ENCODE assay signal across 9 cellular contexts in the genomic region with DNA sequence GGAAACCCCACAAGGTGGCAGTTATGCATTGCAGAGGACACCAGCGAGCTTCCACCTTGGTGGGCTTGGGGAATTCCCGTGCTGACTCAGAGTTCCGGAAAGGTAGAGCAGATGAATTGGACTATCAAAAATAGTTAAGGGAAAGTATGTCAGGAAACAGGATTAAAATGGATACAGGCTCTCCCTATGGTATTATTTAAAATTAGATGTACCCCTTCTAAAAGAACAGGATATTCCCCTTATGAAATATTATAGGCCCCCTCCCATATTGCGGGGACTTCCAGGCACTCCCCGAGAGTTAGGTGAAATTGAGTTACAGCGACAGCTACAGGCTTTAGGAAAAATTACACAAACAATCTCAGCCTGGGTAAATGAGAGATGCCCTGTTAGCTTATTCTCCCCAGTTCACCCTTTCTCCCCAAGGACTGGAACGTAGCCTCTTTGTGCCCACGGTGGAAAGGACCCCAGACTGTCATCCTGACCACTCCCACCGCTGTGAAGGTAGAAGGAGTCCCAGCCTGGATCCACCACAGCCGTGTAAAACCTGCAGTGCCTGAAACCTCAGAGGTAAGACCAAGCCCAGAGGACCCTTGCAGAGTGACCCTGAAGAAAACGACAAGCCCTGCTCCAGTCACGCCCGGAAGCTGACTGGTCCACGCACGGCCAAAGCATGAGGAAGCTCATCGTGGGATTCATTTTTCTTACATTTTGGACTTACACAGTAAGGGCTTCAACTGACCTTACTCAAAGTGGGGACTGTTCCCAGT. TPM values are rescaled to one million over a fixed set of nuclear protein-coding genes. Genes with fewer than 3 reads are reported as not detected.
DNase-seq lines count a peak whose midpoint lies in the region; ATAC-seq, FAIRE-seq and TF ChIP-seq lines count a peak whose summit lies in the region.
"Not testable (repeated sequence)": the region's sequence is repeated elsewhere in the genome, so short reads cannot be mapped to it uniquely, and the experiment has no call there.
"Had no signal": no experiment of that assay in that cellular context is flagged by ENCODE, and none has a peak within 500 bp of the region (broad histone marks: within the 10 kb centered on the region; RNA-seq: fewer than 3 reads in every experiment).

No MANE protein-coding gene starts in this region.

- POLR2A ChIA-PET in CD8-positive, alpha-beta T cell (lab: Charles Lee) = not testable (repeated sequence)
- POLR2A ChIA-PET in H1 (lab: Charles Lee; ENCODE audit: partially characterized antibody) = interaction anchor here (0.9 to 20.1 kb wide), 4 partner anchors 9 to 59 kb away, joined by 4 to 235 read pairs (median 47); a partner anchor contains a TSS

- H4K20me1 ChIP-seq in H1 (replicated peaks in 1 of 2; ENCODE audit: control insufficient read depth in 1 of 2, insufficient read depth in 2 of 2, low read length in 2 of 2) = not testable (repeated sequence)

- H3K4me2 ChIP-seq in H1 (ENCODE audit: insufficient read depth in 1 of 2, low read depth in 2 of 2, low read length in 2 of 2); parathyroid adenoma (ENCODE audit: low read length): not testable (repeated sequence)

- TF ChIP-seq EP300 in H1 (IDR thresholded peaks at IDR 0.05; ENCODE audit: borderline replicate concordance in 1 of 2, low read depth in 2 of 2, low read length in 2 of 2) = not testable (repeated sequence)

- peak overlapping the region; percentile 75; the same call in 1 of the 2 replicates for H2BK12ac ChIP-seq in H1 (ENCODE audit: low read depth, low read length)

- H3K9me3 Mint-ChIP-seq in CD8-positive, alpha-beta T cell = not testable (repeated sequence)

- TF ChIP-seq RAD21 in H1 (IDR thresholded peaks at IDR 0.05 in 1 of 2, conservative IDR thresholded peaks at IDR 0.05 in 1 of 2; ENCODE audit: low read depth in 2 of 2, low read length in 2 of 2) = peak; percentile 20 to 32; a peak in 2 of 4 replicates

- H3K27ac Mint-ChIP-seq in CD8-positive, alpha-beta T cell = peak overlapping the region; percentile 58

- H2BK20ac ChIP-seq in H1 (ENCODE audit: low read length) = not testable (repeated sequence)

- 57% methylated on average over 16 of the region's 16 CpGs; no CpG with 5 or more reads in 1 of the 2 experiments for WGBS in H1 (ENCODE audit: extremely low coverage in 1 of 2, insufficient coverage in 1 of 2, insufficient read length in 1 of 2, insufficient replicate concordance in 2 of 2, low coverage in 1 of 2, low lambda C conversion rate in 2 of 2, missing lambda C conversion rate in 1 of 2), 2 experiments
- 28 to 42% methylated on average over 16 of the region's 16 CpGs for WGBS in testis, 2 donors

- not testable (repeated sequence) for H3K56ac ChIP-seq in H1 (replicated peaks; ENCODE audit: insufficient read length, low read depth, low read length)

- not testable (repeated sequence) for H3K23ac ChIP-seq in H1 (ENCODE audit: insufficient read length)

- not testable (repeated sequence) for H3K23me2 ChIP-seq in H1 (ENCODE audit: low read depth, low read length)

- DNase-seq in CD8-positive, alpha-beta T cell = peak in 2 of 7 experiments; percentile 34 to 60
- peak; percentile 36 for DNase-seq in HT1080 (ENCODE audit: low read depth)
- DNase-seq in activated naive CD4-positive, alpha-beta T cell treated with anti-CD3 and anti-CD28 coated beads, Interleukin-2, amount 50 U/mL, for 16 hours = peak; percentile 30
- peak in 1 of 2 experiments; percentile 59 for DNase-seq in H1 (ENCODE audit: low read depth in 1 of 2, low spot score in 2 of 2)
- DNase-seq in kidney epithelial cell (ENCODE audit: low read depth); testis: not testable (repeated sequence)

- H3K9ac ChIP-seq in H1 (replicated peaks in 1 of 4; ENCODE audit: extremely low read depth in 1 of 4, low read depth in 3 of 4, low read length in 3 of 4); parathyroid adenoma: not testable (repeated sequence)

- H3K4ac ChIP-seq in H1 (replicated peaks; ENCODE audit: insufficient read length, low read depth, low read length) = not testable (repeated sequence)

- FAIRE-seq in H1 (lab: Jason Lieb, UNC) = not testable (repeated sequence)

- peak; percentile 54 for TF ChIP-seq CTCF in CD8-positive, alpha-beta T cell (IDR thresholded peaks at IDR 0.05)
- TF ChIP-seq CTCF in VCaP (conservative IDR thresholded peaks at IDR 0.05) (peak; percentile 78), H1 (IDR thresholded peaks at IDR 0.05; ENCODE audit: control extremely low read depth in 1 of 3, insufficient read depth in 1 of 3, low read depth in 1 of 3, low read length in 3 of 3) (peak in 1 of 3 experiments; percentile 27; a peak in 2 of 4 replicates), kidney epithelial cell (IDR thresholded peaks at IDR 0.05; ENCODE audit: insufficient read depth, low read length, poor library complexity, severe bottlenecking) (peak; percentile 27), parathyroid adenoma (IDR thresholded peaks at IDR 0.05) (peak; percentile 58), testis (IDR thresholded peaks at IDR 0.05) (peak; percentile 30 to 61 (median 47))

- H4K91ac ChIP-seq in H1 (replicated peaks; ENCODE audit: insufficient read length, low read length) = not testable (repeated sequence)

- H3K9me3 ChIP-seq in CD8-positive, alpha-beta T cell (ENCODE audit: low read length); H1 (ENCODE audit: insufficient read depth in 2 of 2, low read depth in 1 of 2, low read length in 1 of 2); parathyroid adenoma (ENCODE audit: control insufficient read depth, low read length); testis: not testable (repeated sequence)

- not testable (repeated sequence) for H2BK5ac ChIP-seq in H1 (ENCODE audit: low read depth, low read length)

- not testable (repeated sequence) for H4K8ac ChIP-seq in H1 (ENCODE audit: extremely low read depth, insufficient read depth, low read length)

- peaks cover 16% of the 10 kb centered on the region for H3K4me1 Mint-ChIP-seq in CD8-positive, alpha-beta T cell (ENCODE audit: low read depth)

- not testable (repeated sequence) for H3K27me3 ChIP-seq in CD8-positive, alpha-beta T cell (ENCODE audit: insufficient read depth, low read length); H1 (replicated peaks in 1 of 4; ENCODE audit: control insufficient read depth in 3 of 4, extremely low read depth in 1 of 4, insufficient read depth in 3 of 4, low read length in 3 of 4); kidney epithelial cell (ENCODE audit: control insufficient read depth, insufficient read depth, low read length); parathyroid adenoma (ENCODE audit: control insufficient read depth, insufficient read depth, low read length); testis

- not testable (repeated sequence) for TF ChIP-seq POLR2A in H1 (IDR thresholded peaks at IDR 0.05; ENCODE audit: control extremely low read depth in 1 of 2, low read depth in 2 of 2, low read length in 2 of 2); testis (IDR thresholded peaks at IDR 0.05)

- H3K4me3 Mint-ChIP-seq in CD8-positive, alpha-beta T cell = peak overlapping the region; percentile 35

- not testable (repeated sequence) for H3K79me2 ChIP-seq in H1 (ENCODE audit: control insufficient read depth in 1 of 2, insufficient read depth in 2 of 2, low read length in 2 of 2); parathyroid adenoma

- not testable (repeated sequence) for H3K36me3 Mint-ChIP-seq in CD8-positive, alpha-beta T cell

- not testable (repeated sequence) for H3K4me3 ChIP-seq in CD8-positive, alpha-beta T cell (ENCODE audit: low read depth, low read length); H1 (ENCODE audit: extremely low read depth in 1 of 4, insufficient read depth in 2 of 4, low read depth in 3 of 4, low read length in 4 of 4); kidney epithelial cell (ENCODE audit: low read depth, low read length); parathyroid adenoma (ENCODE audit: low read depth, low read length); testis

- H3K4me1 ChIP-seq in CD8-positive, alpha-beta T cell (ENCODE audit: insufficient read depth, low read length); parathyroid adenoma: not testable (repeated sequence)
- H3K4me1 ChIP-seq in H1 (replicated peaks in 1 of 4; ENCODE audit: control insufficient read depth in 3 of 4, insufficient read depth in 4 of 4, low read length in 3 of 4) (peaks cover under 1 to 13% (median 8%) of the 10 kb centered on the region in 4 experiments), testis (peaks cover 29% of the 10 kb centered on the region)

- H3K18ac ChIP-seq in H1 (ENCODE audit: extremely low read depth, low read length) = not testable (repeated sequence)

- not testable (repeated sequence) for H4K5ac ChIP-seq in H1 (ENCODE audit: insufficient read length, low read depth, low read length)

- intact Hi-C loops in CD8-positive, alpha-beta T cell (cut with DNase I, micrococcal nuclease) = loop anchor here in 1 of 2 experiments (1.0 to 2.0 kb wide), 2 partner anchors 47 to 179 kb away; no protein-coding TSS in a partner anchor
- intact Hi-C loops in testis (cut with DNase I; ENCODE audit: low total_unique reads) = not testable (repeated sequence)

- H2AK5ac ChIP-seq in H1 (ENCODE audit: low read depth, low read length) = not testable (repeated sequence)

- not testable (repeated sequence) for H2BK120ac ChIP-seq in H1 (replicated peaks; ENCODE audit: low read depth, low read length)

- not testable (repeated sequence) for H2AFZ ChIP-seq in H1 (ENCODE audit: low read length)
- peak overlapping the region; percentile 56 for H2AFZ ChIP-seq in parathyroid adenoma

- CTCF ChIA-PET in CD8-positive, alpha-beta T cell (lab: Charles Lee) = interaction anchor here (0.7 to 2.4 kb wide), 7 partner anchors 8 to 178 kb away, joined by 3 to 8 read pairs (median 3); no protein-coding TSS in a partner anchor
- CTCF ChIA-PET in H1 (lab: Charles Lee; ENCODE audit: partially characterized antibody) = interaction anchor here (0.9 to 32.5 kb wide), 38 partner anchors 1 to 284 kb away, joined by 3 to 617 read pairs (median 6); a partner anchor contains a TSS

- ATAC-seq in CD8-positive, alpha-beta T cell = peak; percentile 77

- 0 out of 2 replicates have a peak overlapping the region, but pooled peaks have one; percentile 92 for H2BK15ac ChIP-seq in H1 (ENCODE audit: low read length)

- H3K79me1 ChIP-seq in H1 (ENCODE audit: low read depth, low read length) = not testable (repeated sequence)

- H3K14ac ChIP-seq in H1 (ENCODE audit: insufficient read length) = not testable (repeated sequence)

- H3K36me3 ChIP-seq in CD8-positive, alpha-beta T cell (ENCODE audit: insufficient read depth, low read length); H1 (ENCODE audit: control insufficient read depth in 2 of 4, insufficient read depth in 4 of 4, low read length in 3 of 4); kidney epithelial cell (ENCODE audit: control insufficient read depth, insufficient read depth, low read length); parathyroid adenoma (ENCODE audit: control insufficient read depth, insufficient read depth, low read length); testis (ENCODE audit: low read depth, missing control alignments): not testable (repeated sequence)

- H3K27ac ChIP-seq in CD8-positive, alpha-beta T cell (ENCODE audit: low read depth, low read length); VCaP; parathyroid adenoma: not testable (repeated sequence)
- H3K27ac ChIP-seq in H1 (ENCODE audit: low read depth, low read length) = 0 out of 2 replicates have a peak overlapping the region, but pooled peaks have one; percentile 40
- peak overlapping the region; percentile 55 to 64 for H3K27ac ChIP-seq in testis

- not testable (repeated sequence) for H3K27me3 Mint-ChIP-seq in CD8-positive, alpha-beta T cell (ENCODE audit: low read depth)

RNA-seq across cellular contexts. Expression of a gene that starts 10.3 kb away (rescaled TPM):
- total RNA-seq in CD8-positive, alpha-beta T cell = 1 to 10 TPM; 2.7 to 3.4 TPM
- total RNA-seq in HT1080 (2014; rRNA removed; shearing (Covaris generic)) = 0.14 TPM in 1 of 2 replicates, not detected in the other
- 0.16 and 0.20 TPM in 2 replicates for polyA plus RNA-seq in HT1080 (2015; cell fraction: cytosol; rRNA removed)
- 0.09 and 0.30 TPM in 2 replicates for polyA plus RNA-seq in HT1080 (2015; cell fraction: nucleus; rRNA removed)
- total RNA-seq in H1 (2021; fragmentation: NEBNext Ultra II Directional; extraction: Animal tissue kit (Norgen Biotek cat#: 25700)) = 72.5 and 73.1 TPM in 2 replicates
- polyA plus RNA-seq in H1 (2011; rRNA removed) (26.4 and 27.7 TPM in 2 replicates), testis (ENCODE audit: insufficient read depth, low read depth, low replicate concordance) (2.6 TPM)
- polyA plus RNA-seq in H1 (2011; cell fraction: cytosol; rRNA removed) = 15.1 TPM
- 33.9 TPM for polyA plus RNA-seq in H1 (2011; cell fraction: nucleus; rRNA removed)
- polyA plus RNA-seq in H1 (2012, experiment 1 of 2) = 54.0 to 78.2 TPM (median 68.9 TPM) in 4 replicates
- 70.7 TPM for polyA plus RNA-seq in H1 (2012, experiment 2 of 2)
- polyA plus RNA-seq in H1 (2013, experiment 1 of 2) = 150 TPM
- 144 TPM for polyA plus RNA-seq in H1 (2013, experiment 2 of 2)
- polyA minus RNA-seq in H1 (2011; rRNA and poly(A)+ RNA removed) = 19.3 and 21.6 TPM in 2 replicates
- polyA minus RNA-seq in H1 (2011; cell fraction: cytosol; rRNA and poly(A)+ RNA removed) = 41.2 TPM
- 19.9 TPM for polyA minus RNA-seq in H1 (2011; cell fraction: nucleus; rRNA and poly(A)+ RNA removed)
- total RNA-seq in kidney epithelial cell (8.8 and 12.2 TPM in 2 replicates), testis (1 to 10 TPM; 3.3 to 5.0 TPM)
- total RNA-seq: NCI-H460 had no signal

RNA-seq across cellular contexts. Expression of a gene that starts 58.5 kb away (rescaled TPM):
- total RNA-seq in CD8-positive, alpha-beta T cell = 100 to 1,000 TPM; 390 to 394 TPM
- total RNA-seq in HT1080 (2014; rRNA removed; shearing (Covaris generic)) = 278 and 358 TPM in 2 replicates
- 326 and 346 TPM in 2 replicates for polyA plus RNA-seq in HT1080 (2015; cell fraction: cytosol; rRNA removed)
- 326 and 458 TPM in 2 replicates for polyA plus RNA-seq in HT1080 (2015; cell fraction: nucleus; rRNA removed)
- total RNA-seq in H1 (2021; fragmentation: NEBNext Ultra II Directional; extraction: Animal tissue kit (Norgen Biotek cat#: 25700)) = 1,442 and 1,478 TPM in 2 replicates
- 61.2 and 61.5 TPM in 2 replicates for polyA plus RNA-seq in H1 (2011; rRNA removed)
- 262 TPM for polyA plus RNA-seq in H1 (2011; cell fraction: cytosol; rRNA removed)
- 125 TPM for polyA plus RNA-seq in H1 (2011; cell fraction: nucleus; rRNA removed)
- 864 to 1,058 TPM (median 903 TPM) in 4 replicates for polyA plus RNA-seq in H1 (2012, experiment 1 of 2)
- 81.1 TPM for polyA plus RNA-seq in H1 (2012, experiment 2 of 2)
- polyA plus RNA-seq in H1 (2013, experiment 1 of 2) = 607 TPM
- 625 TPM for polyA plus RNA-seq in H1 (2013, experiment 2 of 2)
- 73.2 and 117 TPM in 2 replicates for polyA minus RNA-seq in H1 (2011; rRNA and poly(A)+ RNA removed)
- 146 TPM for polyA minus RNA-seq in H1 (2011; cell fraction: cytosol; rRNA and poly(A)+ RNA removed)
- 137 TPM for polyA minus RNA-seq in H1 (2011; cell fraction: nucleus; rRNA and poly(A)+ RNA removed)
- 122 and 160 TPM in 2 replicates for total RNA-seq in kidney epithelial cell
- total RNA-seq in testis = 100 to 1,000 TPM; 207 to 224 TPM
- polyA plus RNA-seq in testis (ENCODE audit: insufficient read depth, low read depth, low replicate concordance) = 293 TPM
